8 cellular contexts compared by ENCODE assay signal in genomic region chr2:43174368-43175186, GRCh38. TPM values are rescaled to one million over a fixed set of nuclear protein-coding genes. Genes with fewer than 3 reads are reported as not detected.
DNase-seq lines count a peak whose midpoint lies in the region; ATAC-seq and TF ChIP-seq lines count a peak whose summit lies in the region.

No MANE protein-coding gene starts in this region.

- DNase-seq in T-helper 9 cell (peak; percentile 68), dermis blood vessel endothelial cell (peak; percentile 90), sigmoid colon (no peak), AG08395 (ENCODE audit: low spot score) (no peak), NCI-H1417 treated with DMSO at 0.1 percent for 48 hours (lab: John Stamatoyannopoulos, UW) (no peak), HuH-7.5 (ENCODE audit: low spot score) (no peak)

- intact Hi-C loops in sigmoid colon (cut with DNase I): no loop called here

- WGBS in sigmoid colon, 2 donors: 42 to 52% methylated on average over 10 of the region's 10 CpGs

- peaks cover 0 to 7% (median 5%) of the 10 kb centered on the region in 4 donors for H3K9me3 ChIP-seq in sigmoid colon

- no peak for TF ChIP-seq EP300 in sigmoid colon (IDR thresholded peaks at IDR 0.05)

- no peak for TF ChIP-seq CTCF in sigmoid colon (IDR thresholded peaks at IDR 0.05)

- no peaks in the 10 kb centered on the region for H3K36me3 ChIP-seq in sigmoid colon

- no peaks in the 10 kb centered on the region for H3K27me3 ChIP-seq in sigmoid colon

- peak overlapping the region; percentile 20 to 50 (median 46) for H3K27ac ChIP-seq in sigmoid colon

- H3K4me1 ChIP-seq in sigmoid colon: peaks cover 0 to 20% (median 16%) of the 10 kb centered on the region in 4 donors

- TF ChIP-seq POLR2A in sigmoid colon (IDR thresholded peaks at IDR 0.05): no peak

- ATAC-seq in GM18858 (IDR thresholded peaks at IDR 0.05; ENCODE audit: unreplicated experiment) (peak; percentile 73), HG02981 (IDR thresholded peaks at IDR 0.05; ENCODE audit: unreplicated experiment) (peak; percentile 87)

- no peak overlapping the region for H3K4me3 ChIP-seq in sigmoid colon

RNA-seq across cellular contexts. Expression of gene ZFP36L2, which starts 51.8 kb away (rescaled TPM):
- total RNA-seq in dermis blood vessel endothelial cell (13.1 and 30.7 TPM in 2 replicates), sigmoid colon (100 to 1,000 TPM in 1 of 4 donors, 10 to 100 TPM in 3; 59.8 to 115 (median 72.3) TPM)
- 100 to 1,000 TPM in 2 of 3 donors, 10 to 100 TPM in 1; 97.3 to 120 (median 116) TPM for polyA plus RNA-seq in sigmoid colon

Comparison
In these comparisons a context has a peak if more than half of its experiments do, and no peak if none do; other contexts are left out.
1. DNase-seq: peak in T-helper 9 cell (single experiment) and dermis blood vessel endothelial cell (single experiment); none in sigmoid colon (single experiment), AG08395 (single experiment), NCI-H1417 treated with DMSO at 0.1 percent for 48 hours (single experiment) and HuH-7.5 (single experiment).